32 cellular contexts compared by ENCODE assay signal in the genomic region with DNA sequence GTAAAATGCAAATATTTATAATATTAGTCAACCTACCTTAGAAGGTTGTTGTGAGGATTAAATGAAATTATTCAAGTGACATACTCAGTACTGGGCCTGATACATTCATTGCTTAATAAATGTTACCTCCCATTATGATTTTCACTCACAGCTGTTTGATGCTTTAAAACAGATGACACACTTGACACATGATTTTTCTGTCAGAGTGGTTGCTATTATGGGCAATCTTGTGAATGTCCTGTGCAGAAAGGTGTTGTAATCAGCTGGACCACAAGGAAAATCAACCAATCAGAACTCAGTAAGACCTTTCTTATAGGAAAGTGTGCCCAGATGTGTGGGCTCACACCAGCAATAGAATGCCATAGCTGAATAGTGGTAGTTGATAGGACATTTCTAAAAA. TPM values are rescaled to one million over a fixed set of nuclear protein-coding genes. Genes with fewer than 3 reads are reported as not detected.
"Had no signal": no experiment of that assay in that cellular context is flagged by ENCODE, and none has a peak within 500 bp of the region (broad histone marks: within the 10 kb centered on the region; RNA-seq: fewer than 3 reads in every experiment).

No MANE protein-coding gene starts in this region.

- DNase-seq: activated CD4-positive, alpha-beta memory T cell treated with anti-CD3 and anti-CD28 coated beads, Interleukin-2, amount 10 ng/mL, durations not matched to agents 7 days and 5 days; activated CD4-positive, alpha-beta T cell treated with anti-CD3 and anti-CD28 coated beads for 1 hour; activated CD4-positive, alpha-beta T cell treated with anti-CD3 and anti-CD28 coated beads for 4 hours; activated CD4-positive, alpha-beta T cell treated with anti-CD3 and anti-CD28 coated beads, Interleukin-2, amount 10 ng/mL, durations not matched to agents 7 days and 5 days; activated CD4-positive, alpha-beta T cell treated with anti-CD3 and anti-CD28 coated beads, Interleukin-2, amount 50 U/mL, for 4 hours; activated CD8-positive, alpha-beta memory T cell treated with anti-CD3 and anti-CD28 coated beads, Interleukin-2, amount 50 U/mL, for 48 hours; activated gamma-delta T cell; activated naive CD4-positive, alpha-beta T cell; activated naive CD4-positive, alpha-beta T cell treated with anti-CD3 and anti-CD28 coated beads, Interleukin-2, amount 10 ng/mL, durations not matched to agents 7 days and 5 days; activated naive CD8-positive, alpha-beta T cell treated with anti-CD3 and anti-CD28 coated beads, Interleukin-2, amount 10 ng/mL, durations not matched to agents 7 days and 5 days; activated T-cell treated with anti-CD3 and anti-CD28 coated beads for 4 hours; activated T-cell treated with anti-CD3 and anti-CD28 coated beads, Interleukin-2, amount 50 U/mL, for 24 hours; activated T-cell treated with anti-CD3 and anti-CD28 coated beads, Interleukin-2, amount 50 U/mL, for 72 hours; dorsolateral prefrontal cortex; effector memory CD4-positive, alpha-beta T cell; endodermal cell; foreskin keratinocyte; gastrocnemius medialis; glutamatergic neuron; T-helper 2 cell had no signal

- H3K4me3 Mint-ChIP-seq: activated CD4-positive, alpha-beta memory T cell treated with anti-CD3 and anti-CD28 coated beads, Interleukin-2, amount 10 ng/mL, durations not matched to agents 7 days and 5 days; activated CD4-positive, alpha-beta T cell treated with anti-CD3 and anti-CD28 coated beads, Interleukin-2, amount 10 ng/mL, durations not matched to agents 7 days and 5 days; activated naive CD4-positive, alpha-beta T cell treated with anti-CD3 and anti-CD28 coated beads, Interleukin-2, amount 10 ng/mL, durations not matched to agents 7 days and 5 days; activated naive CD8-positive, alpha-beta T cell treated with anti-CD3 and anti-CD28 coated beads, Interleukin-2, amount 10 ng/mL, durations not matched to agents 7 days and 5 days; activated T-cell treated with anti-CD3 and anti-CD28 coated beads, Interleukin-2, amount 50 U/mL, for 24 hours; activated T-cell treated with anti-CD3 and anti-CD28 coated beads, Interleukin-2, amount 50 U/mL, for 72 hours; brain; central memory CD8-positive, alpha-beta T cell; dendritic cell treated with granulocyte-macrophage colony-stimulating factor and Interleukin-4, amounts not matched to agents 40 ng/mL and 50 ng/mL, for 4 days; endodermal cell; WTC11 had no signal

- H3K9me3 ChIP-seq: ascending aorta, breast epithelium, gastrocnemius medialis had no signal

- H3K27ac ChIP-seq: ascending aorta, breast epithelium, cardiac muscle cell, coronary artery, dorsolateral prefrontal cortex, foreskin keratinocyte, gastrocnemius medialis, VCaP had no signal

- H3K4me3 ChIP-seq: ascending aorta, breast epithelium, cardiac muscle cell, coronary artery, dorsolateral prefrontal cortex, gastrocnemius medialis had no signal

- H3K36me3 Mint-ChIP-seq: activated naive CD4-positive, alpha-beta T cell treated with anti-CD3 and anti-CD28 coated beads, Interleukin-2, amount 10 ng/mL, durations not matched to agents 7 days and 5 days; activated naive CD4-positive, alpha-beta T cell treated with anti-CD3 and anti-CD28 coated beads, Interleukin-2, amount 50 U/mL, for 72 hours; activated naive CD8-positive, alpha-beta T cell treated with anti-CD3 and anti-CD28 coated beads, Interleukin-2, amount 10 ng/mL, durations not matched to agents 7 days and 5 days; brain; WTC11 had no signal

- H3K9me3 Mint-ChIP-seq: activated CD4-positive, alpha-beta memory T cell treated with anti-CD3 and anti-CD28 coated beads, Interleukin-2, amount 10 ng/mL, durations not matched to agents 7 days and 5 days; activated CD4-positive, alpha-beta T cell treated with anti-CD3 and anti-CD28 coated beads, Interleukin-2, amount 10 ng/mL, durations not matched to agents 7 days and 5 days; activated naive CD4-positive, alpha-beta T cell treated with anti-CD3 and anti-CD28 coated beads, Interleukin-2, amount 10 ng/mL, durations not matched to agents 7 days and 5 days; activated naive CD4-positive, alpha-beta T cell treated with anti-CD3 and anti-CD28 coated beads, Interleukin-2, amount 50 U/mL, for 72 hours; activated naive CD8-positive, alpha-beta T cell treated with anti-CD3 and anti-CD28 coated beads, Interleukin-2, amount 10 ng/mL, durations not matched to agents 7 days and 5 days; activated T-cell treated with anti-CD3 and anti-CD28 coated beads, Interleukin-2, amount 50 U/mL, for 24 hours; activated T-cell treated with anti-CD3 and anti-CD28 coated beads, Interleukin-2, amount 50 U/mL, for 72 hours; central memory CD8-positive, alpha-beta T cell; dendritic cell treated with granulocyte-macrophage colony-stimulating factor and Interleukin-4, amounts not matched to agents 40 ng/mL and 50 ng/mL, for 4 days; endodermal cell had no signal

- H3K36me3 ChIP-seq: ascending aorta, breast epithelium, cardiac muscle cell, gastrocnemius medialis had no signal

- H3K27ac Mint-ChIP-seq: activated CD4-positive, alpha-beta memory T cell treated with anti-CD3 and anti-CD28 coated beads, Interleukin-2, amount 10 ng/mL, durations not matched to agents 7 days and 5 days; activated CD4-positive, alpha-beta T cell treated with anti-CD3 and anti-CD28 coated beads, Interleukin-2, amount 10 ng/mL, durations not matched to agents 7 days and 5 days; activated naive CD4-positive, alpha-beta T cell treated with anti-CD3 and anti-CD28 coated beads, Interleukin-2, amount 10 ng/mL, durations not matched to agents 7 days and 5 days; activated naive CD4-positive, alpha-beta T cell treated with anti-CD3 and anti-CD28 coated beads, Interleukin-2, amount 50 U/mL, for 72 hours; activated naive CD8-positive, alpha-beta T cell treated with anti-CD3 and anti-CD28 coated beads, Interleukin-2, amount 10 ng/mL, durations not matched to agents 7 days and 5 days; activated T-cell treated with anti-CD3 and anti-CD28 coated beads, Interleukin-2, amount 50 U/mL, for 24 hours; activated T-cell treated with anti-CD3 and anti-CD28 coated beads, Interleukin-2, amount 50 U/mL, for 72 hours; brain; dendritic cell treated with granulocyte-macrophage colony-stimulating factor and Interleukin-4, amounts not matched to agents 40 ng/mL and 50 ng/mL, for 4 days; endodermal cell; WTC11 had no signal

- H3K27me3 Mint-ChIP-seq: brain; dendritic cell treated with granulocyte-macrophage colony-stimulating factor and Interleukin-4, amounts not matched to agents 40 ng/mL and 50 ng/mL, for 4 days had no signal

- H3K27me3 ChIP-seq: ascending aorta, breast epithelium, gastrocnemius medialis had no signal

- H3K4me1 ChIP-seq: ascending aorta, breast epithelium, foreskin keratinocyte, gastrocnemius medialis had no signal

- ATAC-seq: activated naive CD4-positive, alpha-beta T cell treated with anti-CD3 and anti-CD28 coated beads, Interleukin-2, amount 50 U/mL, for 72 hours; activated T-cell treated with anti-CD3 and anti-CD28 coated beads, Interleukin-2, amount 50 U/mL, for 72 hours; esophagus mucosa; foreskin keratinocyte; gastrocnemius medialis; WTC11 had no signal

RNA-seq across cellular contexts. Expression of a gene that starts 23.6 kb away (rescaled TPM):
- total RNA-seq: activated CD4-positive, alpha-beta memory T cell treated with anti-CD3 and anti-CD28 coated beads, Interleukin-2, amount 10 ng/mL, durations not matched to agents 7 days and 5 days; activated CD4-positive, alpha-beta T cell treated with anti-CD3 and anti-CD28 coated beads, Interleukin-2, amount 10 ng/mL, durations not matched to agents 7 days and 5 days; activated naive CD4-positive, alpha-beta T cell treated with anti-CD3 and anti-CD28 coated beads, Interleukin-2, amount 50 U/mL, for 72 hours; activated naive CD8-positive, alpha-beta T cell treated with anti-CD3 and anti-CD28 coated beads, Interleukin-2, amount 10 ng/mL, durations not matched to agents 7 days and 5 days; activated T-cell treated with anti-CD3 and anti-CD28 coated beads, Interleukin-2, amount 50 U/mL, for 72 hours; T-helper 1 cell treated with Interleukin-12 subunit alpha and Interleukin-12 subunit beta and Interleukin-4 antibody, amounts not matched to agents 30 ng/mL and 1 ng/mL, for 36 hours had no signal
